1 cellular context compared by ENCODE assay signal in the genomic region with DNA sequence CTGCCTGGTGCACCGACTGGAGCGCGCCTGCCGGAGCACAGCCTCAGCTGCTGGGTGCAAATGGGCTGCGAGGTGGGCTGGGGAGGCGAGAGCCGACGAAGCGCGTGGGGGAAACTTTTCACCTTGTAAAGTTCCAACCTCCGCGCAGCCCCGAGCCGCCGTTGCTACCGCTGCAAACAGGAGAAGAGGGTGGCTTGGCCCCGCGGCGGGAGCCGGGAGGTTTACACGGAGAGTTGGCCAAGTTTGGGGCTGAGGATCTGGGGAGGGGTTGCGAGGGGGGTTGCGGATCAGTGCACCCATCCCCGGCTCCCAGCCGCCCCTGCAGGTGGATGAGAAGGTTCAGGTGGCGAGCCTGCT.
A peak's percentile ranks its signal among the peaks of the same experiment; 100 is the strongest.
TF ChIP-seq lines count a peak whose summit lies in the region.

No MANE protein-coding gene starts in this region.

TF ChIP-seq in H1, 55 proteins besides CTCF, POLR2A, EP300 and RAD21:
- TF ChIP-seq EZH2 (IDR thresholded peaks at IDR 0.05; ENCODE audit: low read depth, low read length, severe bottlenecking) (peak; percentile 47), SAP30 (IDR thresholded peaks at IDR 0.05; ENCODE audit: insufficient read depth, insufficient replicate concordance, low read length) (peak; percentile 28), TBP (IDR thresholded peaks at IDR 0.05; ENCODE audit: low read depth, low read length) (no peak), RBBP5 (IDR thresholded peaks at IDR 0.05; ENCODE audit: borderline replicate concordance, low read depth, low read length) (0 out of 2 replicates have a peak, but pooled peaks have one; percentile 9)
